Comparison of ENCODE assay signal across 8 cellular contexts in genomic region chr6:10837997-10838793, GRCh38. TPM values are rescaled to one million over a fixed set of nuclear protein-coding genes. Genes with fewer than 3 reads are reported as not detected.
DNase-seq lines count a peak whose midpoint lies in the region; ATAC-seq, FAIRE-seq and TF ChIP-seq lines count a peak whose summit lies in the region.

A gene with protein sequence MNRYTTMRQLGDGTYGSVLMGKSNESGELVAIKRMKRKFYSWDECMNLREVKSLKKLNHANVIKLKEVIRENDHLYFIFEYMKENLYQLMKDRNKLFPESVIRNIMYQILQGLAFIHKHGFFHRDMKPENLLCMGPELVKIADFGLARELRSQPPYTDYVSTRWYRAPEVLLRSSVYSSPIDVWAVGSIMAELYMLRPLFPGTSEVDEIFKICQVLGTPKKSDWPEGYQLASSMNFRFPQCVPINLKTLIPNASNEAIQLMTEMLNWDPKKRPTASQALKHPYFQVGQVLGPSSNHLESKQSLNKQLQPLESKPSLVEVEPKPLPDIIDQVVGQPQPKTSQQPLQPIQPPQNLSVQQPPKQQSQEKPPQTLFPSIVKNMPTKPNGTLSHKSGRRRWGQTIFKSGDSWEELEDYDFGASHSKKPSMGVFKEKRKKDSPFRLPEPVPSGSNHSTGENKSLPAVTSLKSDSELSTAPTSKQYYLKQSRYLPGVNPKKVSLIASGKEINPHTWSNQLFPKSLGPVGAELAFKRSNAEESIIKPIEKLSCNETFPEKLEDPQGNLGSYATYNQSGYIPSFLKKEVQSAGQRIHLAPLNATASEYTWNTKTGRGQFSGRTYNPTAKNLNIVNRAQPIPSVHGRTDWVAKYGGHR (minus strand): TSS chr6:10838539. CDS start chr6:10830648, 7,891 bp downstream.

- POLR2A ChIA-PET in T-cell (lab: Charles Lee): no interaction called here

- H3K4me1 Mint-ChIP-seq in T-cell: peaks cover 19 to 23% (median 20%) of the 10 kb centered on the region in 3 donors

- intact Hi-C loops in psoas muscle (cut with DNase I): no loop called here

- no peaks in the 10 kb centered on the region for H3K36me3 Mint-ChIP-seq in T-cell

- CTCF ChIA-PET in T-cell (lab: Charles Lee): no interaction called here

- no peak; the same call in 1 of the 2 replicates for TF ChIP-seq POLR2A in GM12892 (IDR thresholded peaks at IDR 0.05; ENCODE audit: low read depth, low read length)

- H3K27ac Mint-ChIP-seq in T-cell: peak within 1 kb of the TSS in 1 of 2 donors; percentile 54

- 0 to 1% (median 0%) methylated on average over 43 to 53 of the region's 53 CpGs for WGBS in psoas muscle, 3 donors

- H3K27me3 Mint-ChIP-seq in T-cell: peaks cover 51 to 66% of the 10 kb centered on the region in 2 donors

- FAIRE-seq in GM12892 (lab: Jason Lieb, UNC) (peak; percentile 98), urothelium cell line (lab: Jason Lieb, UNC) (no peak)

- ATAC-seq in HG02798 (IDR thresholded peaks at IDR 0.05; ENCODE audit: poor library complexity, unreplicated experiment) (peak; percentile 88), T-cell (replicated peaks in 1 of 4) (peak; percentile 96 to 98 (median 96)), psoas muscle (peak; percentile 90 to 97 (median 96))

- H3K27ac ChIP-seq in right atrium auricular region: peak within 1 kb of the TSS in 1 of 2 donors; percentile 28
- no peak within 1 kb of the TSS for H3K27ac ChIP-seq in psoas muscle

- peak; percentile 90 for DNase-seq in GM12892 (ENCODE audit: insufficient read length)
- peak; percentile 88 for DNase-seq in NCI-H1436 (lab: John Stamatoyannopoulos, UW)
- peak; percentile 61 to 88 (median 81) for DNase-seq in T-cell
- peak; percentile 36 for DNase-seq in amniotic stem cell (lab: John Stamatoyannopoulos, UW)
- DNase-seq in right atrium auricular region (ENCODE audit: low spot score): peak; percentile 88
- peak; percentile 77 to 84 for DNase-seq in psoas muscle
- DNase-seq in urothelium cell line (ENCODE audit: low spot score): peak; percentile 95

- H3K27me3 ChIP-seq in right atrium auricular region (no peaks in the 10 kb centered on the region), psoas muscle (ENCODE audit: insufficient read depth in 3 of 3, low read length in 2 of 3) (peaks cover 0 to 55% (median 8%) of the 10 kb centered on the region in 3 donors)

- H3K36me3 ChIP-seq in right atrium auricular region (no peaks in the 10 kb centered on the region), psoas muscle (ENCODE audit: insufficient read depth in 1 of 2, low read depth in 1 of 2) (no peaks in the 10 kb centered on the region)

- H3K9me3 Mint-ChIP-seq in T-cell: no peaks in the 10 kb centered on the region

- peak within 1 kb of the TSS; percentile 49 to 73 for H3K4me3 ChIP-seq in right atrium auricular region
- peak within 1 kb of the TSS; percentile 77 for H3K4me3 ChIP-seq in psoas muscle

- H3K9me3 ChIP-seq in right atrium auricular region (no peaks in the 10 kb centered on the region), psoas muscle (no peaks in the 10 kb centered on the region)

- TF ChIP-seq CTCF in right atrium auricular region (IDR thresholded peaks at IDR 0.05) (no peak), psoas muscle (IDR thresholded peaks at IDR 0.05) (no peak)

- H3K4me3 Mint-ChIP-seq in T-cell: peak within 1 kb of the TSS; percentile 74 to 78 (median 76)

- H3K4me1 ChIP-seq in right atrium auricular region: peaks cover 0 to 15% of the 10 kb centered on the region in 2 donors
- H3K4me1 ChIP-seq in psoas muscle: peaks cover 12% of the 10 kb centered on the region

RNA-seq across cellular contexts. Expression of the gene that starts here (rescaled TPM):
- polyA plus RNA-seq in GM12892 (2012; ENCODE audit: missing spikeins): 0.45 TPM
- total RNA-seq in T-cell: under 1 TPM in 3 of 5 donors, not detected in 2; 0.19 to 0.26 (median 0.23) TPM
- total RNA-seq in right atrium auricular region: under 1 TPM in 1 of 2 donors, not detected in 1; 0.16 TPM
- under 1 TPM in 1 of 4 donors, not detected in 3; 0.09 TPM for total RNA-seq in psoas muscle
- polyA plus RNA-seq in psoas muscle: under 1 TPM in 2 of 3 donors, not detected in 1; 0.01 to 0.03 TPM

Comparison
In these comparisons a context has a peak if more than half of its experiments do, and no peak if none do; other contexts are left out.
1. Peak in DNase-seq and ATAC-seq in T-cell; RNA of the gene not detected or under 1 TPM.
2. Peak in DNase-seq and H3K4me3 ChIP-seq in right atrium auricular region; RNA of the gene not detected or under 1 TPM.
3. Peak in DNase-seq, ATAC-seq and H3K4me3 ChIP-seq in psoas muscle; RNA of the gene not detected or under 1 TPM.
4. DNase-seq: peak in every context shown above with its lines; median percentile 95 in urothelium cell line; 90 in GM12892; 88 in NCI-H1436; 88 in right atrium auricular region; 81 in T-cell; 80 in psoas muscle; 36 in amniotic stem cell.